ENCODE assay signal across 1 cellular context in the genomic region with DNA sequence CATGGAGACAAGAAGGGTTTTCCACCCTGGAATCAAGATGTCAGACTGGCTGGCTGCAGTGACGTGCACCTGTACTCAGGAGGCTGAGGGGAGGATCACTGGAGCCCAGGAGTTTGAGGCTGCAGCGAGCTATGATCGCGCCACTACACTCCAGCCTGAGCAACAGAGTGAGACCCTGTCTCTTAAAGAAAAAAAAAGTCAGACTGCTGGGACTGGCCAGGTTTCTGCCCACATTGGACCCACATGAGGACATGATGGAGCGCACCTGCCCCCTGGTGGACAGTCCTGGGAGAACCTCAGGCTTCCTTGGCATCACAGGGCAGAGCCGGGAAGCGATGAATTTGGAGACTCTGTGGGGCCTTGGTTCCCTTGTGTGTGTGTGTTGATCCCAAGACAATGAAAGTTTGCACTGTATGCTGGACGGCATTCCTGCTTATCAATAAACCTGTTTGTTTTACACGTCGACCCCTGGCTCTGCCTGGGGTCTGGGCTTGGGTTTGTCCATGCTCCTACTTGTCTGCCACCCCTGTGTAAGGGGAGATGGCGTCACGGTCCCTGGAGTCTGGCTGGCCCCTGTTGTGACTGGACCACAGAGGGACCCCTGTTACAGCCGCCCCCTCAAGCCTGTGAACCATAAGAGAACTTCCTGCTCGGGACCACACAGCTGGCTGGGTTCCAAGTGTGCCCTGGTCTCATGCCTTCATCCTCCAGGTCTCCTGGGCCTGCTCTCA.
A peak's percentile ranks its signal among the peaks of the same experiment; 100 is the strongest.
TF ChIP-seq lines count a peak whose summit lies in the region.

No MANE protein-coding gene starts in this region.

TF ChIP-seq in K562, 482 proteins besides CTCF, POLR2A, EP300 and RAD21 (continued from another document and continues in another):
- TF ChIP-seq, protein P1, sequence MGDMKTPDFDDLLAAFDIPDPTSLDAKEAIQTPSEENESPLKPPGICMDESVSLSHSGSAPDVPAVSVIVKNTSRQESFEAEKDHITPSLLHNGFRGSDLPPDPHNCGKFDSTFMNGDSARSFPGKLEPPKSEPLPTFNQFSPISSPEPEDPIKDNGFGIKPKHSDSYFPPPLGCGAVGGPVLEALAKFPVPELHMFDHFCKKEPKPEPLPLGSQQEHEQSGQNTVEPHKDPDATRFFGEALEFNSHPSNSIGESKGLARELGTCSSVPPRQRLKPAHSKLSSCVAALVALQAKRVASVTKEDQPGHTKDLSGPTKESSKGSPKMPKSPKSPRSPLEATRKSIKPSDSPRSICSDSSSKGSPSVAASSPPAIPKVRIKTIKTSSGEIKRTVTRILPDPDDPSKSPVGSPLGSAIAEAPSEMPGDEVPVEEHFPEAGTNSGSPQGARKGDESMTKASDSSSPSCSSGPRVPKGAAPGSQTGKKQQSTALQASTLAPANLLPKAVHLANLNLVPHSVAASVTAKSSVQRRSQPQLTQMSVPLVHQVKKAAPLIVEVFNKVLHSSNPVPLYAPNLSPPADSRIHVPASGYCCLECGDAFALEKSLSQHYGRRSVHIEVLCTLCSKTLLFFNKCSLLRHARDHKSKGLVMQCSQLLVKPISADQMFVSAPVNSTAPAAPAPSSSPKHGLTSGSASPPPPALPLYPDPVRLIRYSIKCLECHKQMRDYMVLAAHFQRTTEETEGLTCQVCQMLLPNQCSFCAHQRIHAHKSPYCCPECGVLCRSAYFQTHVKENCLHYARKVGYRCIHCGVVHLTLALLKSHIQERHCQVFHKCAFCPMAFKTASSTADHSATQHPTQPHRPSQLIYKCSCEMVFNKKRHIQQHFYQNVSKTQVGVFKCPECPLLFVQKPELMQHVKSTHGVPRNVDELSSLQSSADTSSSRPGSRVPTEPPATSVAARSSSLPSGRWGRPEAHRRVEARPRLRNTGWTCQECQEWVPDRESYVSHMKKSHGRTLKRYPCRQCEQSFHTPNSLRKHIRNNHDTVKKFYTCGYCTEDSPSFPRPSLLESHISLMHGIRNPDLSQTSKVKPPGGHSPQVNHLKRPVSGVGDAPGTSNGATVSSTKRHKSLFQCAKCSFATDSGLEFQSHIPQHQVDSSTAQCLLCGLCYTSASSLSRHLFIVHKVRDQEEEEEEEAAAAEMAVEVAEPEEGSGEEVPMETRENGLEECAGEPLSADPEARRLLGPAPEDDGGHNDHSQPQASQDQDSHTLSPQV (IDR thresholded peaks at IDR 0.05): 0 out of 2 replicates have a peak, but pooled peaks have one; percentile 33
- TF ChIP-seq ZBTB7A (IDR thresholded peaks at IDR 0.05; ENCODE audit: borderline replicate concordance, control insufficient read depth, low read depth, low read length) (no peak), MAFG (tag; conservative IDR thresholded peaks at IDR 0.05) (no peak), ARID2 (IDR thresholded peaks at IDR 0.05) (peak; percentile 96), EP400 (IDR thresholded peaks at IDR 0.05) (0 out of 2 replicates have a peak, but pooled peaks have one; percentile 16), ZEB2 (IDR thresholded peaks at IDR 0.05) (no peak), ZNF232 (CRISPR knock-in tag; IDR thresholded peaks at IDR 0.05) (no peak), SMC3 (conservative IDR thresholded peaks at IDR 0.05; ENCODE audit: insufficient read depth, low read depth, low read length) (peak; percentile 99), ELF4 (CRISPR knock-in tag; IDR thresholded peaks at IDR 0.05) (peak; percentile 35; the same call in 1 of the 2 replicates), SNIP1 (IDR thresholded peaks at IDR 0.05; ENCODE audit: low read depth) (no peak), GTF2A2 (tag; IDR thresholded peaks at IDR 0.05) (no peak), CTBP1 (IDR thresholded peaks at IDR 0.05; ENCODE audit: borderline replicate concordance) (peak; percentile 84; the same call in 1 of the 2 replicates), TRIM24 (IDR thresholded peaks at IDR 0.05) (0 out of 4 replicates have a peak, but pooled peaks have one; percentile 10 to 15), FOXK2 (conservative IDR thresholded peaks at IDR 0.05 in 1 of 2, IDR thresholded peaks at IDR 0.05 in 1 of 2; ENCODE audit: low read depth in 2 of 2) (no peak), MYNN (IDR thresholded peaks at IDR 0.05) (peak; percentile 95), MYNN (CRISPR knock-in tag; IDR thresholded peaks at IDR 0.05) (no peak), CXXC5 (CRISPR knock-in tag; IDR thresholded peaks at IDR 0.05) (peak; percentile 28), CREBBP (IDR thresholded peaks at IDR 0.05; ENCODE audit: low read depth, low read length) (no peak)
- TF ChIP-seq, protein P2, sequence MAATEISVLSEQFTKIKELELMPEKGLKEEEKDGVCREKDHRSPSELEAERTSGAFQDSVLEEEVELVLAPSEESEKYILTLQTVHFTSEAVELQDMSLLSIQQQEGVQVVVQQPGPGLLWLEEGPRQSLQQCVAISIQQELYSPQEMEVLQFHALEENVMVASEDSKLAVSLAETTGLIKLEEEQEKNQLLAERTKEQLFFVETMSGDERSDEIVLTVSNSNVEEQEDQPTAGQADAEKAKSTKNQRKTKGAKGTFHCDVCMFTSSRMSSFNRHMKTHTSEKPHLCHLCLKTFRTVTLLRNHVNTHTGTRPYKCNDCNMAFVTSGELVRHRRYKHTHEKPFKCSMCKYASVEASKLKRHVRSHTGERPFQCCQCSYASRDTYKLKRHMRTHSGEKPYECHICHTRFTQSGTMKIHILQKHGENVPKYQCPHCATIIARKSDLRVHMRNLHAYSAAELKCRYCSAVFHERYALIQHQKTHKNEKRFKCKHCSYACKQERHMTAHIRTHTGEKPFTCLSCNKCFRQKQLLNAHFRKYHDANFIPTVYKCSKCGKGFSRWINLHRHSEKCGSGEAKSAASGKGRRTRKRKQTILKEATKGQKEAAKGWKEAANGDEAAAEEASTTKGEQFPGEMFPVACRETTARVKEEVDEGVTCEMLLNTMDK (IDR thresholded peaks at IDR 0.05; ENCODE audit: borderline replicate concordance, insufficient read depth, low read depth, low read length, poor library complexity, severe bottlenecking): peak; percentile 20
- TF ChIP-seq, protein P3, sequence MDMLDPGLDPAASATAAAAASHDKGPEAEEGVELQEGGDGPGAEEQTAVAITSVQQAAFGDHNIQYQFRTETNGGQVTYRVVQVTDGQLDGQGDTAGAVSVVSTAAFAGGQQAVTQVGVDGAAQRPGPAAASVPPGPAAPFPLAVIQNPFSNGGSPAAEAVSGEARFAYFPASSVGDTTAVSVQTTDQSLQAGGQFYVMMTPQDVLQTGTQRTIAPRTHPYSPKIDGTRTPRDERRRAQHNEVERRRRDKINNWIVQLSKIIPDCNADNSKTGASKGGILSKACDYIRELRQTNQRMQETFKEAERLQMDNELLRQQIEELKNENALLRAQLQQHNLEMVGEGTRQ (CRISPR knock-in tag; IDR thresholded peaks at IDR 0.05): no peak
- TF ChIP-seq, protein P4, sequence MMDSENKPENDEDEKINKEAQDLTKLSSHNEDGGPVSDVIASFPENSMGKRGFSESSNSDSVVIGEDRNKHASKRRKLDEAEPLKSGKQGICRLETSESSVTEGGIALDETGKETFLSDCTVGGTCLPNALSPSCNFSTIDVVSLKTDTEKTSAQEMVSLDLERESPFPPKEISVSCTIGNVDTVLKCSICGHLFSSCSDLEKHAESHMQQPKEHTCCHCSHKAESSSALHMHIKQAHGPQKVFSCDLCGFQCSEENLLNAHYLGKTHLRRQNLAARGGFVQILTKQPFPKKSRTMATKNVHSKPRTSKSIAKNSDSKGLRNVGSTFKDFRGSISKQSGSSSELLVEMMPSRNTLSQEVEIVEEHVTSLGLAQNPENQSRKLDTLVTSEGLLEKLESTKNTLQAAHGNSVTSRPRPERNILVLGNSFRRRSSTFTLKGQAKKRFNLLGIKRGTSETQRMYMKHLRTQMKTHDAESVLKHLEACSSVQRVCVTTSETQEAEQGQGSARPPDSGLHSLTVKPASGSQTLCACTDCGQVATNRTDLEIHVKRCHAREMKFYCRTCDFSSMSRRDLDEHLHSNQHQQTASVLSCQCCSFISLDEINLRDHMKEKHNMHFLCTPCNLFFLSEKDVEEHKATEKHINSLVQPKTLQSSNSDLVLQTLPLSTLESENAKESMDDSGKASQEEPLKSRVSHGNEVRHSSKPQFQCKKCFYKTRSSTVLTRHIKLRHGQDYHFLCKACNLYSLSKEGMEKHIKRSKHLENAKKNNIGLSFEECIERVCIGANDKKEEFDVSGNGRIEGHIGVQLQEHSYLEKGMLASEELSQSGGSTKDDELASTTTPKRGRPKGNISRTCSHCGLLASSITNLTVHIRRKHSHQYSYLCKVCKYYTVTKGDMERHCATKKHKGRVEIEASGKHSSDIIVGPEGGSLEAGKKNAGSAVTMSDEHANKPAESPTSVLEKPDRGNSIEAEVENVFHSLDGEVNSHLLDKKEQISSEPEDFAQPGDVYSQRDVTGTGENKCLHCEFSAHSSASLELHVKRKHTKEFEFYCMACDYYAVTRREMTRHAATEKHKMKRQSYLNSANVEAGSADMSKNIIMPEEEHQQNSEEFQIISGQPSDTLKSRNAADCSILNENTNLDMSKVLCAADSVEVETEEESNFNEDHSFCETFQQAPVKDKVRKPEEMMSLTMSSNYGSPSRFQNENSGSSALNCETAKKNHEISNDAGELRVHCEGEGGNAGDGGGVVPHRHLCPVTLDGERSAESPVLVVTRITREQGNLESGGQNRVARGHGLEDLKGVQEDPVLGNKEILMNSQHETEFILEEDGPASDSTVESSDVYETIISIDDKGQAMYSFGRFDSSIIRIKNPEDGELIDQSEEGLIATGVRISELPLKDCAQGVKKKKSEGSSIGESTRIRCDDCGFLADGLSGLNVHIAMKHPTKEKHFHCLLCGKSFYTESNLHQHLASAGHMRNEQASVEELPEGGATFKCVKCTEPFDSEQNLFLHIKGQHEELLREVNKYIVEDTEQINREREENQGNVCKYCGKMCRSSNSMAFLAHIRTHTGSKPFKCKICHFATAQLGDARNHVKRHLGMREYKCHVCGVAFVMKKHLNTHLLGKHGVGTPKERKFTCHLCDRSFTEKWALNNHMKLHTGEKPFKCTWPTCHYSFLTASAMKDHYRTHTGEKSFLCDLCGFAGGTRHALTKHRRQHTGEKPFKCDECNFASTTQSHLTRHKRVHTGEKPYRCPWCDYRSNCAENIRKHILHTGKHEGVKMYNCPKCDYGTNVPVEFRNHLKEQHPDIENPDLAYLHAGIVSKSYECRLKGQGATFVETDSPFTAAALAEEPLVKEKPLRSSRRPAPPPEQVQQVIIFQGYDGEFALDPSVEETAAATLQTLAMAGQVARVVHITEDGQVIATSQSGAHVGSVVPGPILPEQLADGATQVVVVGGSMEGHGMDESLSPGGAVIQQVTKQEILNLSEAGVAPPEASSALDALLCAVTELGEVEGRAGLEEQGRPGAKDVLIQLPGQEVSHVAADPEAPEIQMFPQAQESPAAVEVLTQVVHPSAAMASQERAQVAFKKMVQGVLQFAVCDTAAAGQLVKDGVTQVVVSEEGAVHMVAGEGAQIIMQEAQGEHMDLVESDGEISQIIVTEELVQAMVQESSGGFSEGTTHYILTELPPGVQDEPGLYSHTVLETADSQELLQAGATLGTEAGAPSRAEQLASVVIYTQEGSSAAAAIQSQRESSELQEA (IDR thresholded peaks at IDR 0.05; ENCODE audit: low read depth): peak; percentile 20; the same call in 1 of the 2 replicates
- TF ChIP-seq, protein P5, sequence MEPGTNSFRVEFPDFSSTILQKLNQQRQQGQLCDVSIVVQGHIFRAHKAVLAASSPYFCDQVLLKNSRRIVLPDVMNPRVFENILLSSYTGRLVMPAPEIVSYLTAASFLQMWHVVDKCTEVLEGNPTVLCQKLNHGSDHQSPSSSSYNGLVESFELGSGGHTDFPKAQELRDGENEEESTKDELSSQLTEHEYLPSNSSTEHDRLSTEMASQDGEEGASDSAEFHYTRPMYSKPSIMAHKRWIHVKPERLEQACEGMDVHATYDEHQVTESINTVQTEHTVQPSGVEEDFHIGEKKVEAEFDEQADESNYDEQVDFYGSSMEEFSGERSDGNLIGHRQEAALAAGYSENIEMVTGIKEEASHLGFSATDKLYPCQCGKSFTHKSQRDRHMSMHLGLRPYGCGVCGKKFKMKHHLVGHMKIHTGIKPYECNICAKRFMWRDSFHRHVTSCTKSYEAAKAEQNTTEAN (CRISPR knock-in tag; IDR thresholded peaks at IDR 0.05): no peak
- TF ChIP-seq, protein P6, sequence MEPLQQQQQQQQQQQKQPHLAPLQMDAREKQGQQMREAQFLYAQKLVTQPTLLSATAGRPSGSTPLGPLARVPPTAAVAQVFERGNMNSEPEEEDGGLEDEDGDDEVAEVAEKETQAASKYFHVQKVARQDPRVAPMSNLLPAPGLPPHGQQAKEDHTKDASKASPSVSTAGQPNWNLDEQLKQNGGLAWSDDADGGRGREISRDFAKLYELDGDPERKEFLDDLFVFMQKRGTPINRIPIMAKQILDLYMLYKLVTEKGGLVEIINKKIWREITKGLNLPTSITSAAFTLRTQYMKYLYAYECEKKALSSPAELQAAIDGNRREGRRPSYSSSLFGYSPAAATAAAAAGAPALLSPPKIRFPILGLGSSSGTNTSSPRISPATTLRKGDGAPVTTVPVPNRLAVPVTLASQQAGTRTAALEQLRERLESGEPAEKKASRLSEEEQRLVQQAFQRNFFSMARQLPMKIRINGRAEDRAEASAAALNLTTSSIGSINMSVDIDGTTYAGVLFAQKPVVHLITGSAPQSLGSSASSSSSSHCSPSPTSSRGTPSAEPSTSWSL (CRISPR knock-in tag; IDR thresholded peaks at IDR 0.05; ENCODE audit: borderline replicate concordance): no peak
- TF ChIP-seq, protein P7, sequence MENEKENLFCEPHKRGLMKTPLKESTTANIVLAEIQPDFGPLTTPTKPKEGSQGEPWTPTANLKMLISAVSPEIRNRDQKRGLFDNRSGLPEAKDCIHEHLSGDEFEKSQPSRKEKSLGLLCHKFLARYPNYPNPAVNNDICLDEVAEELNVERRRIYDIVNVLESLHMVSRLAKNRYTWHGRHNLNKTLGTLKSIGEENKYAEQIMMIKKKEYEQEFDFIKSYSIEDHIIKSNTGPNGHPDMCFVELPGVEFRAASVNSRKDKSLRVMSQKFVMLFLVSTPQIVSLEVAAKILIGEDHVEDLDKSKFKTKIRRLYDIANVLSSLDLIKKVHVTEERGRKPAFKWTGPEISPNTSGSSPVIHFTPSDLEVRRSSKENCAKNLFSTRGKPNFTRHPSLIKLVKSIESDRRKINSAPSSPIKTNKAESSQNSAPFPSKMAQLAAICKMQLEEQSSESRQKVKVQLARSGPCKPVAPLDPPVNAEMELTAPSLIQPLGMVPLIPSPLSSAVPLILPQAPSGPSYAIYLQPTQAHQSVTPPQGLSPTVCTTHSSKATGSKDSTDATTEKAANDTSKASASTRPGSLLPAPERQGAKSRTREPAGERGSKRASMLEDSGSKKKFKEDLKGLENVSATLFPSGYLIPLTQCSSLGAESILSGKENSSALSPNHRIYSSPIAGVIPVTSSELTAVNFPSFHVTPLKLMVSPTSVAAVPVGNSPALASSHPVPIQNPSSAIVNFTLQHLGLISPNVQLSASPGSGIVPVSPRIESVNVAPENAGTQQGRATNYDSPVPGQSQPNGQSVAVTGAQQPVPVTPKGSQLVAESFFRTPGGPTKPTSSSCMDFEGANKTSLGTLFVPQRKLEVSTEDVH (IDR thresholded peaks at IDR 0.05; ENCODE audit: low read depth, partially characterized antibody): peak; percentile 57
